8 cellular contexts compared by ENCODE assay signal in the genomic region with DNA sequence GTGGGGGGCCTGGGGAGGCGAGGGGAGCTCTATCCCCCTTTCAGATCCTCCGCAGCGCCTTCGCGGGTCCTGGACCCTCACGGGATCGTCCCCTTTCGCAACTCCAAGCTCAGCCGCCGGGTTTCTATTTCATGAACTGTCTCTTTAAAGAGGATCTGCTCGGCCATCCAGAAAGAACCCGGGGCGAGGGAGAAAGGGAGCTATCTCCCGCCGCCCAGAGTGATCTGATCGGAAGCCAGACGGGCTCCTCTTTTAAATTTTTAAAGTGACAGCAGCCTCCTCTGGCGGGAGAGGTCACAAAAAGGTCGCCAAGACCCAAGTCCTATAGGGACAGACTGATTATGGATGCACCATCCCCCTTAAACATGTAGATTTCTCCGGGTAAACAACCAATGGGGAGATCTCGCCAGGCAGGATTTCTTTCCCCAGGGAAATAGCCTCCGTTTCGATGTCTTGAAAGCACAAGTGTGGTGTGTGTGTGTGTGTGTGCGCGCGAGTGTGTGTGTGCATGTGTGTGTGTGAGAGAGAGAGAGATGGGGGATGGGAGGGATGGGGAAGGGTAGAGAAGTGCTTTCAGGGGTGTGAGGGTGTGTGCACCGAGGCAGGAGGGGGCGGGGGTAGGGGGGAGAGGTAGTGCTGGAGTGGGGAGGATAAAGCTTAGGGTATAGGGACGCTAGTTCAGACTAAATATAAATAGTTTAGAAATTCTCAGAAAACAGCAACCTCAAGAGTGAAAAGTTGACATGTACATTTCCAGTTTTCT.
DNase-seq lines count a peak whose midpoint lies in the region; ATAC-seq, FAIRE-seq and TF ChIP-seq lines count a peak whose summit lies in the region.

No MANE protein-coding gene starts in this region.

- intact Hi-C loops in activated CD8-positive, alpha-beta T cell treated with anti-CD3 and anti-CD28 coated beads for 36 hours (cut with micrococcal nuclease) = loop anchor here (2.0 to 5.0 kb wide), 3 partner anchors 513 to 595 kb away; no protein-coding TSS in a partner anchor

- no peak for TF ChIP-seq POLR2A in GM12892 (IDR thresholded peaks at IDR 0.05; ENCODE audit: low read depth, low read length)

- POLR2A ChIA-PET in activated CD8-positive, alpha-beta T cell treated with anti-CD3 and anti-CD28 coated beads for 36 hours (lab: Charles Lee) = interaction anchor here (1.1 kb wide), 1 partner anchor 10 kb away, joined by 3 read pairs; no protein-coding TSS in a partner anchor

- CTCF ChIA-PET in activated CD8-positive, alpha-beta T cell treated with anti-CD3 and anti-CD28 coated beads for 36 hours (lab: Charles Lee) = interaction anchor here (1.0 to 5.0 kb wide), 5 partner anchors 9 to 593 kb away, joined by 3 to 52 read pairs (median 3); no protein-coding TSS in a partner anchor

- peaks cover 65% of the 10 kb centered on the region for H3K27me3 Mint-ChIP-seq in activated CD8-positive, alpha-beta T cell treated with anti-CD3 and anti-CD28 coated beads for 36 hours
- H3K27me3 Mint-ChIP-seq in natural killer cell treated with Interleukin-12 subunit alpha and Interleukin-12 subunit beta and Interleukin-15 and Interleukin-18, amount 100 ng/mL, for 72 hours = peaks cover 34 to 65% of the 10 kb centered on the region in 2 donors

- H3K36me3 Mint-ChIP-seq in activated CD8-positive, alpha-beta T cell treated with anti-CD3 and anti-CD28 coated beads for 36 hours (ENCODE audit: low read depth) = no peaks in the 10 kb centered on the region
- H3K36me3 Mint-ChIP-seq in natural killer cell treated with Interleukin-12 subunit alpha and Interleukin-12 subunit beta and Interleukin-15 and Interleukin-18, amount 100 ng/mL, for 72 hours = no peaks in the 10 kb centered on the region

- H3K9me3 Mint-ChIP-seq in activated CD8-positive, alpha-beta T cell treated with anti-CD3 and anti-CD28 coated beads for 36 hours = no peaks in the 10 kb centered on the region
- peaks cover 5% of the 10 kb centered on the region for H3K9me3 Mint-ChIP-seq in natural killer cell treated with Interleukin-12 subunit alpha and Interleukin-12 subunit beta and Interleukin-15 and Interleukin-18, amount 100 ng/mL, for 72 hours

- DNase-seq in EL (peak; percentile 70), NCI-H1105 (lab: John Stamatoyannopoulos, UW) (peak; percentile 73), foreskin fibroblast (peak; percentile 62 to 81), GM12892 (ENCODE audit: insufficient read length) (no peak), pons (ENCODE audit: low spot score) (no peak)
- peak; percentile 12 for DNase-seq in activated CD8-positive, alpha-beta T cell treated with anti-CD3 and anti-CD28 coated beads for 36 hours
- no peak for DNase-seq in natural killer cell treated with Interleukin-12 subunit alpha and Interleukin-12 subunit beta and Interleukin-15 and Interleukin-18, amount 100 ng/mL, for 72 hours (ENCODE audit: low spot score)

- no peak for TF ChIP-seq CTCF in activated CD8-positive, alpha-beta T cell treated with anti-CD3 and anti-CD28 coated beads for 36 hours (IDR thresholded peaks at IDR 0.05)
- no peak for TF ChIP-seq CTCF in foreskin fibroblast (IDR thresholded peaks at IDR 0.05; ENCODE audit: low read depth, low read length)

- H3K27ac Mint-ChIP-seq in activated CD8-positive, alpha-beta T cell treated with anti-CD3 and anti-CD28 coated beads for 36 hours = no peak overlapping the region
- peak overlapping the region in 1 of 2 donors; percentile 68 for H3K27ac Mint-ChIP-seq in natural killer cell treated with Interleukin-12 subunit alpha and Interleukin-12 subunit beta and Interleukin-15 and Interleukin-18, amount 100 ng/mL, for 72 hours

- peak overlapping the region; percentile 82 to 86 for H3K4me3 ChIP-seq in foreskin fibroblast (ENCODE audit: low read depth in 1 of 2, low read length in 2 of 2)

- peak; percentile 35 for ATAC-seq in activated CD8-positive, alpha-beta T cell treated with anti-CD3 and anti-CD28 coated beads for 36 hours
- ATAC-seq in natural killer cell treated with Interleukin-12 subunit alpha and Interleukin-12 subunit beta and Interleukin-15 and Interleukin-18, amount 100 ng/mL, for 72 hours = no peak
- no peak for ATAC-seq in HG03280 (IDR thresholded peaks at IDR 0.05; ENCODE audit: unreplicated experiment)

- FAIRE-seq in GM12892 (lab: Jason Lieb, UNC) = no peak

- peaks cover 16% of the 10 kb centered on the region for H3K4me1 Mint-ChIP-seq in activated CD8-positive, alpha-beta T cell treated with anti-CD3 and anti-CD28 coated beads for 36 hours (ENCODE audit: low read depth)
- H3K4me1 Mint-ChIP-seq in natural killer cell treated with Interleukin-12 subunit alpha and Interleukin-12 subunit beta and Interleukin-15 and Interleukin-18, amount 100 ng/mL, for 72 hours (ENCODE audit: low read depth in 2 of 2) = peaks cover 14 to 16% of the 10 kb centered on the region in 2 donors

- peak overlapping the region; percentile 16 for H3K4me3 Mint-ChIP-seq in activated CD8-positive, alpha-beta T cell treated with anti-CD3 and anti-CD28 coated beads for 36 hours
- H3K4me3 Mint-ChIP-seq in natural killer cell treated with Interleukin-12 subunit alpha and Interleukin-12 subunit beta and Interleukin-15 and Interleukin-18, amount 100 ng/mL, for 72 hours = peak overlapping the region; percentile 83

Comparison
In these comparisons a context has a peak if more than half of its experiments do, and no peak if none do; other contexts are left out.
1. DNase-seq: peak in EL (single experiment), NCI-H1105 (single experiment), activated CD8-positive, alpha-beta T cell treated with anti-CD3 and anti-CD28 coated beads for 36 hours (single experiment) and foreskin fibroblast (2 of 2); none in natural killer cell treated with Interleukin-12 subunit alpha and Interleukin-12 subunit beta and Interleukin-15 and Interleukin-18, amount 100 ng/mL, for 72 hours (single experiment), GM12892 (single experiment) and pons (single experiment).